ENCODE assay signal across 8 cellular contexts in the genomic region with DNA sequence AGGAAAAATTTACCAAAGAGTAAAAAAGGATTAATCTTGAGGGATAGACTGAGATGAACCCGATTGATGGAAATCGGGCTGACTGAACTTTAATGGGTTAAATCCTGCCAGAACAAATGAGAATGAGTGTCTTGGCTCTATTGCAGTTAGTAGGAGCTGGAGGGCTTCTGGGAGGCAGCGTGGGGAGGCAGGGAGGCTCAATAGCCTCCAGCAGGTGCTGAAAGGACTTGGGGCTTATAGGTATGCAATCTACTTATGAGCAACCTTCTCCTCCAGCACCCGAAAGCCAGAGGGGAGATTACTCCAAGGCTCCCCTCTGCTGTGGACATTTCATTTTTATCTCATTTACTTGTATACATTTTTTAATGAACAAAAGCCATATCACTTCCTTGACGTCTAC. TPM values are rescaled to one million over a fixed set of nuclear protein-coding genes. Genes with fewer than 3 reads are reported as not detected.
DNase-seq lines count a peak whose midpoint lies in the region; ATAC-seq, FAIRE-seq and TF ChIP-seq lines count a peak whose summit lies in the region.

No MANE protein-coding gene starts in this region.

- ATAC-seq in A549 (no peak), HCT116 (no peak), body of pancreas (no peak), GM21529 (IDR thresholded peaks at IDR 0.05; ENCODE audit: unreplicated experiment) (no peak), GM21390 (IDR thresholded peaks at IDR 0.05; ENCODE audit: unreplicated experiment) (no peak)

- peak overlapping the region; percentile 71 for H3K4me3 ChIP-seq in A549
- peak overlapping the region in 1 of 2 experiments; percentile 75; a peak in 1 of 4 replicates for H3K4me3 ChIP-seq in HCT116 (replicated peaks in 1 of 2; ENCODE audit: low read depth in 1 of 2, low read length in 2 of 2)
- H3K4me3 ChIP-seq in body of pancreas: no peak overlapping the region
- peak overlapping the region; percentile 84 to 87 for H3K4me3 ChIP-seq in muscle layer of duodenum (ENCODE audit: low read depth in 1 of 2, low read length in 2 of 2)

- no peaks in the 10 kb centered on the region for H4K20me1 ChIP-seq in HCT116 (ENCODE audit: insufficient read depth)

- H3K27me3 ChIP-seq in HCT116 (ENCODE audit: insufficient read depth, low read length) (no peaks in the 10 kb centered on the region), body of pancreas (no peaks in the 10 kb centered on the region), muscle layer of duodenum (ENCODE audit: low read depth, low read length) (no peaks in the 10 kb centered on the region)

- H3K9me3 ChIP-seq in A549 (no peaks in the 10 kb centered on the region), HCT116 (ENCODE audit: control insufficient read depth in 1 of 2, insufficient read depth in 1 of 2, low read depth in 1 of 2, low read length in 2 of 2) (no peaks in the 10 kb centered on the region), body of pancreas (no peaks in the 10 kb centered on the region), muscle layer of duodenum (ENCODE audit: control insufficient read depth in 1 of 2, low read length in 2 of 2) (no peaks in the 10 kb centered on the region)

- no peak for TF ChIP-seq CTCF in A549 (IDR thresholded peaks at IDR 0.05)
- no peak for TF ChIP-seq CTCF in HCT116 (IDR thresholded peaks at IDR 0.05 in 2 of 3, conservative IDR thresholded peaks at IDR 0.05 in 1 of 3; ENCODE audit: borderline replicate concordance in 1 of 3, insufficient read depth in 1 of 3, low read depth in 2 of 3, low read length in 2 of 3)
- no peak for TF ChIP-seq CTCF in body of pancreas (IDR thresholded peaks at IDR 0.05)

- TF ChIP-seq RAD21 in A549 (conservative IDR thresholded peaks at IDR 0.05 in 1 of 2, IDR thresholded peaks at IDR 0.05 in 1 of 2): no peak
- no peak for TF ChIP-seq RAD21 in HCT116 (IDR thresholded peaks at IDR 0.05; ENCODE audit: low read depth)

- H3K36me3 ChIP-seq in HCT116 (ENCODE audit: control insufficient read depth in 1 of 2, insufficient read depth in 2 of 2, low read length in 2 of 2) (no peaks in the 10 kb centered on the region), body of pancreas (replicated peaks in 1 of 2; ENCODE audit: insufficient read depth in 1 of 2, low read depth in 2 of 2) (no peaks in the 10 kb centered on the region), muscle layer of duodenum (ENCODE audit: control insufficient read depth in 1 of 2, insufficient read depth in 2 of 2, low read length in 2 of 2) (no peaks in the 10 kb centered on the region)

- H3K4me1 ChIP-seq in A549: peaks cover 7% of the 10 kb centered on the region; the same call in 1 of the 3 replicates
- H3K4me1 ChIP-seq in HCT116 (ENCODE audit: control insufficient read depth in 1 of 2, insufficient read depth in 2 of 2, low read length in 2 of 2): peaks cover 7 to 9% of the 10 kb centered on the region in 2 experiments; a peak in 3 of 4 replicates
- peaks cover 18% of the 10 kb centered on the region for H3K4me1 ChIP-seq in body of pancreas
- peaks cover 0 to 13% of the 10 kb centered on the region in 2 donors for H3K4me1 ChIP-seq in muscle layer of duodenum (ENCODE audit: control insufficient read depth in 1 of 2, insufficient read depth in 2 of 2, low read length in 2 of 2)

- POLR2A ChIA-PET in A549 (lab: Yijun Ruan, JAX): no interaction called here
- POLR2A ChIA-PET in HCT116 (lab: Charles Lee): no interaction called here

- no peak for DNase-seq in A549 (ENCODE audit: low read depth in 1 of 2, low spot score in 1 of 2)
- DNase-seq in HCT116 (ENCODE audit: low read depth, low spot score): no peak
- no peak for DNase-seq in body of pancreas
- DNase-seq in iPS-NIHi11 (ENCODE audit: low spot score): no peak
- no peak for DNase-seq in NCI-H345 (lab: John Stamatoyannopoulos, UW)

- H3K4me2 ChIP-seq in A549 (peak overlapping the region; percentile 86), HCT116 (ENCODE audit: low read length) (peak overlapping the region; percentile 84)

- H3K79me2 ChIP-seq in HCT116 (ENCODE audit: insufficient read depth, low read length): 0 out of 2 replicates have a peak, but pooled peaks cover 4% of the 10 kb centered on the region

- TF ChIP-seq EP300 in A549 (IDR thresholded peaks at IDR 0.05): no peak

- H3K9ac ChIP-seq in HCT116 (ENCODE audit: low read length): no peak overlapping the region

- CTCF ChIA-PET in A549 (lab: Yijun Ruan, JAX) (interaction anchor here (1.2 to 2.0 kb wide), 4 partner anchors 10 to 56 kb away, joined by 4 to 5 read pairs (median 5); partner anchors contain the start of gene ARL6), HCT116 (lab: Charles Lee) (no interaction called here)

- BruUV-seq in HCT116 (replicated peaks; lab: Mats Ljungman, UMichigan): no TSS peak

- FAIRE-seq in A549 (lab: Jason Lieb, UNC): no peak

- 87% methylated on average over 5 of the region's 5 CpGs for WGBS in A549 (ENCODE audit: missing lambda C conversion rate)
- WGBS in body of pancreas, 2 donors: 66 to 74% methylated on average over 5 of the region's 5 CpGs

- RAD21 ChIA-PET in HCT116 (lab: Charles Lee; ENCODE audit: low non-redundant PET in 1 of 2, low total read pairs in 2 of 2, uncharacterized antibody in 2 of 2, unreplicated experiment in 2 of 2): no interaction called here

- intact Hi-C loops in HCT116 (cut with micrococcal nuclease): loop anchor here (5.0 kb wide), 1 partner anchor 152 kb away; the partner anchor contains the start of gene RIOX2
- intact Hi-C loops in body of pancreas (cut with DNase I): no loop called here

- no peaks in the 10 kb centered on the region for H3K9me2 ChIP-seq in HCT116 (ENCODE audit: insufficient read depth)

- H3K27ac ChIP-seq in A549 (no peak overlapping the region; a peak in 1 of 6 replicates), HCT116 (ENCODE audit: low read depth, low read length) (no peak overlapping the region), body of pancreas (peak overlapping the region in 3 of 4 donors; percentile 79 to 91 (median 81)), muscle layer of duodenum (ENCODE audit: low read length) (no peak overlapping the region)

- TF ChIP-seq POLR2A in A549 (IDR thresholded peaks at IDR 0.05; ENCODE audit: low read length) (no peak), HCT116 (IDR thresholded peaks at IDR 0.05; ENCODE audit: borderline replicate concordance, extremely low read depth, insufficient read depth, insufficient read length) (no peak), body of pancreas (IDR thresholded peaks at IDR 0.05) (no peak)

- H2AFZ ChIP-seq in HCT116 (ENCODE audit: low read depth, low read length, poor library complexity, severe bottlenecking): no peak overlapping the region

TF ChIP-seq in A549, 52 proteins besides CTCF, POLR2A, EP300 and RAD21:
- TF ChIP-seq E2F6 (IDR thresholded peaks at IDR 0.05; ENCODE audit: borderline replicate concordance, low read depth) (no peak), BHLHE40 (IDR thresholded peaks at IDR 0.05; ENCODE audit: low read depth, low read length) (no peak), MAFK (IDR thresholded peaks at IDR 0.05; ENCODE audit: partially characterized antibody) (no peak), ZFP36 (IDR thresholded peaks at IDR 0.05; ENCODE audit: borderline replicate concordance, partially characterized antibody) (peak; percentile 40)

TF ChIP-seq in HCT116, 20 proteins besides CTCF, POLR2A, EP300 and RAD21 (continues in another document):
- no peak for TF ChIP-seq JUND (IDR thresholded peaks at IDR 0.05)
- TF ChIP-seq, protein P1, sequence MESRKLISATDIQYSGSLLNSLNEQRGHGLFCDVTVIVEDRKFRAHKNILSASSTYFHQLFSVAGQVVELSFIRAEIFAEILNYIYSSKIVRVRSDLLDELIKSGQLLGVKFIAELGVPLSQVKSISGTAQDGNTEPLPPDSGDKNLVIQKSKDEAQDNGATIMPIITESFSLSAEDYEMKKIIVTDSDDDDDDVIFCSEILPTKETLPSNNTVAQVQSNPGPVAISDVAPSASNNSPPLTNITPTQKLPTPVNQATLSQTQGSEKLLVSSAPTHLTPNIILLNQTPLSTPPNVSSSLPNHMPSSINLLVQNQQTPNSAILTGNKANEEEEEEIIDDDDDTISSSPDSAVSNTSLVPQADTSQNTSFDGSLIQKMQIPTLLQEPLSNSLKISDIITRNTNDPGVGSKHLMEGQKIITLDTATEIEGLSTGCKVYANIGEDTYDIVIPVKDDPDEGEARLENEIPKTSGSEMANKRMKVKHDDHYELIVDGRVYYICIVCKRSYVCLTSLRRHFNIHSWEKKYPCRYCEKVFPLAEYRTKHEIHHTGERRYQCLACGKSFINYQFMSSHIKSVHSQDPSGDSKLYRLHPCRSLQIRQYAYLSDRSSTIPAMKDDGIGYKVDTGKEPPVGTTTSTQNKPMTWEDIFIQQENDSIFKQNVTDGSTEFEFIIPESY (IDR thresholded peaks at IDR 0.05; ENCODE audit: extremely low read depth, insufficient replicate concordance, low read length): no peak
- no peak for TF ChIP-seq FOSL1 (IDR thresholded peaks at IDR 0.05; ENCODE audit: low read depth)
- TF ChIP-seq SIN3A (IDR thresholded peaks at IDR 0.05; ENCODE audit: low read depth): no peak
- TF ChIP-seq POLR2AphosphoS5 (IDR thresholded peaks at IDR 0.05; ENCODE audit: low read depth, low read length): no peak
- TF ChIP-seq YY1 (IDR thresholded peaks at IDR 0.05; ENCODE audit: extremely low read depth, insufficient replicate concordance, low read depth, low read length): no peak
- no peak for TF ChIP-seq EGR1 (IDR thresholded peaks at IDR 0.05; ENCODE audit: low read depth)
- no peak for TF ChIP-seq ZNF274 (IDR thresholded peaks at IDR 0.05; ENCODE audit: low read depth, low read length)
- TF ChIP-seq SP1 (IDR thresholded peaks at IDR 0.05; ENCODE audit: low read depth): no peak
- TF ChIP-seq ELF1 (IDR thresholded peaks at IDR 0.05; ENCODE audit: borderline replicate concordance, low read depth): no peak
- TF ChIP-seq EZH2phosphoT487 (IDR thresholded peaks at IDR 0.05; ENCODE audit: borderline replicate concordance): no peak

RNA-seq across cellular contexts. Expression of gene CRYBG3, which starts 1.0 kb away (rescaled TPM):
- polyA plus RNA-seq in A549 (2011; rRNA removed) (8.7 TPM in 2 replicates), A549 (2017; fragmentation: RNase III; extraction: RNeasy Plus Mini Kit Qiagen cat#74134 plus additional on column Dnase treatment) (3.6 to 4.5 TPM (median 4.3 TPM) in 3 replicates)
- polyA plus RNA-seq in A549 (2012; cell fraction: cytosol; rRNA removed): 1.6 and 1.7 TPM in 2 replicates
- polyA plus RNA-seq in A549 (2012; cell fraction: nucleus; rRNA removed): 2.8 and 2.9 TPM in 2 replicates
- polyA minus RNA-seq in A549 (2011; rRNA and poly(A)+ RNA removed): 11.3 and 14.9 TPM in 2 replicates
- total RNA-seq in HCT116 (2021; ENCODE audit: unreplicated experiment) (7.5 TPM), body of pancreas (10 to 100 TPM; 14.5 to 17.1 TPM)
- 3.8 and 4.7 TPM in 2 replicates for polyA plus RNA-seq in HCT116 (2012)

RNA-seq across cellular contexts. Expression of gene ARL6, which starts 56.2 kb away (rescaled TPM):
- polyA plus RNA-seq in A549 (2011; rRNA removed) (9.9 and 11.7 TPM in 2 replicates), A549 (2017; fragmentation: RNase III; extraction: RNeasy Plus Mini Kit Qiagen cat#74134 plus additional on column Dnase treatment) (6.9 to 7.4 TPM (median 7.3 TPM) in 3 replicates)
- 2.1 and 2.2 TPM in 2 replicates for polyA plus RNA-seq in A549 (2012; cell fraction: cytosol; rRNA removed)
- polyA plus RNA-seq in A549 (2012; cell fraction: nucleus; rRNA removed): 1.2 and 2.7 TPM in 2 replicates
- polyA minus RNA-seq in A549 (2011; rRNA and poly(A)+ RNA removed): 17.9 and 20.1 TPM in 2 replicates
- total RNA-seq in HCT116 (2021; ENCODE audit: unreplicated experiment) (2.9 TPM), body of pancreas (10 to 100 TPM in 1 of 2 donors, 1 to 10 TPM in 1; 4.3 to 11.4 TPM)
- 0.80 and 1.4 TPM in 2 replicates for polyA plus RNA-seq in HCT116 (2012)

Comparison
In these comparisons a context has a peak if more than half of its experiments do, and no peak if none do; other contexts are left out.
1. H3K27ac ChIP-seq: peak in body of pancreas (3 of 4); none in A549 (0 of 2), HCT116 (single experiment) and muscle layer of duodenum (single experiment).
2. H3K4me3 ChIP-seq: peak in A549 (single experiment) and muscle layer of duodenum (2 of 2); none in body of pancreas (0 of 2).